8 cellular contexts compared by ENCODE assay signal in the genomic region with DNA sequence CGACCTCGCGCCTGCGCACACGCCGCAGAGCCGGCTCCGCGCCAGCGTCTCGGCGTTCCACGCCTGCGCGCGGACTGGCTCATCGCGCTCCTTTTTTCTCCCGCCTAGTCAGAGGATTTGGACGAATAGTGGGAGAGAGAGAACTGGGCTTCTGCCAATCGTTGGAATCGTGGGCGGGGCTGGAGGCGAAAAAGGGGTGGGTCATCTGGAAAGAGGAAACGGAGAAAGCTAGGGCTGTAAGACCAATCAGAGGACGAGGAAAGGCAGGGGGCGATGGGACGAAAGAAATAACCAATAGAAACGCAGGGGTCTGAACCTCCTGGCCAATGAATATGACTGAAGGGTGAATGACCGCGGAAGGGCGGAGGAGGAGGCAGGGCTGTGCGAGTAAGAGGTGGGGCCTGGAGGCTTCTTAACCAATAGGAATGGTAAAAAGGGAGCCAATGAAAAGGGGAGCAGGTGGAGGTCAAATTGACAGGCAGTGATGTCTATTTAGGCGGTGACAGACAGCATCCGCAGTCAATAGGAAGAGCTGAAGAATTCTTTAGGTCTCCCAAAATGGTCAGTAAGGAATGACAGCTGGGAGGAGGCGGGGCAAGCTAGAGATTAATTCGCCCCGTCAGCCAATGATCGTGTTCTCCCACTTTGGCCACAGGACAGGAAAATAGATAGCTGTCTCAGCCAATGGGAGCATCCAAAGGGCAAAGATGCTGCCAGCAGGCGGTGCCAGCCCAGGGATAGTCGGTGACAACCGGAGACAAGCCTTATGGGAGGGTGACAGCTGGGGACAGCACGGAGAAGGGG. TPM values are rescaled to one million over a fixed set of nuclear protein-coding genes. Genes with fewer than 3 reads are reported as not detected.
DNase-seq lines count a peak whose midpoint lies in the region; ATAC-seq lines count a peak whose summit lies in the region.

A gene with protein sequence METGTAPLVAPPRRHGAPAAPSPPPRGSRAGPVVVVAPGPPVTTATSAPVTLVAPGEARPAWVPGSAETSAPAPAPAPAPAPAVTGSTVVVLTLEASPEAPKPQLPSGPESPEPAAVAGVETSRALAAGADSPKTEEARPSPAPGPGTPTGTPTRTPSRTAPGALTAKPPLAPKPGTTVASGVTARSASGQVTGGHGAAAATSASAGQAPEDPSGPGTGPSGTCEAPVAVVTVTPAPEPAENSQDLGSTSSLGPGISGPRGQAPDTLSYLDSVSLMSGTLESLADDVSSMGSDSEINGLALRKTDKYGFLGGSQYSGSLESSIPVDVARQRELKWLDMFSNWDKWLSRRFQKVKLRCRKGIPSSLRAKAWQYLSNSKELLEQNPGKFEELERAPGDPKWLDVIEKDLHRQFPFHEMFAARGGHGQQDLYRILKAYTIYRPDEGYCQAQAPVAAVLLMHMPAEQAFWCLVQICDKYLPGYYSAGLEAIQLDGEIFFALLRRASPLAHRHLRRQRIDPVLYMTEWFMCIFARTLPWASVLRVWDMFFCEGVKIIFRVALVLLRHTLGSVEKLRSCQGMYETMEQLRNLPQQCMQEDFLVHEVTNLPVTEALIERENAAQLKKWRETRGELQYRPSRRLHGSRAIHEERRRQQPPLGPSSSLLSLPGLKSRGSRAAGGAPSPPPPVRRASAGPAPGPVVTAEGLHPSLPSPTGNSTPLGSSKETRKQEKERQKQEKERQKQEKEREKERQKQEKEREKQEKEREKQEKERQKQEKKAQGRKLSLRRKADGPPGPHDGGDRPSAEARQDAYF (minus strand): TSS at position 51 of the 804 bp plus-strand sequence. CDS start 311 bp downstream, outside the sequence.

- peaks cover 23% of the 10 kb centered on the region for H3K36me3 Mint-ChIP-seq in activated CD8-positive, alpha-beta memory T cell treated with anti-CD3 and anti-CD28 coated beads, Interleukin-2, amount 10 ng/mL, durations not matched to agents 7 days and 5 days
- H3K36me3 Mint-ChIP-seq in effector memory CD8-positive, alpha-beta T cell (ENCODE audit: insufficient read depth), result peaks cover 12% of the 10 kb centered on the region

- no peaks in the 10 kb centered on the region for H3K27me3 Mint-ChIP-seq in activated CD8-positive, alpha-beta memory T cell treated with anti-CD3 and anti-CD28 coated beads, Interleukin-2, amount 10 ng/mL, durations not matched to agents 7 days and 5 days
- no peaks in the 10 kb centered on the region for H3K27me3 Mint-ChIP-seq in effector memory CD8-positive, alpha-beta T cell

- peak; percentile 74 for ATAC-seq in GM21390 (IDR thresholded peaks at IDR 0.05; ENCODE audit: unreplicated experiment)
- ATAC-seq in activated CD8-positive, alpha-beta memory T cell treated with anti-CD3 and anti-CD28 coated beads, Interleukin-2, amount 10 ng/mL, durations not matched to agents 7 days and 5 days, result peak; percentile 84
- peak; percentile 81 for ATAC-seq in effector memory CD8-positive, alpha-beta T cell (replicated peaks)

- DNase-seq in CMK (ENCODE audit: low read depth) (peak; percentile 100), HUDEP-2 (lab: John Stamatoyannopoulos, UW; ENCODE audit: unreplicated experiment in 76 of 76) (peak in 75 of 76 experiments; percentile 50 to 100 (median 100)), NOMO-1 treated with dmso at 0.1 percent for 144 hours (lab: John Stamatoyannopoulos, UW; ENCODE audit: unreplicated experiment) (peak; percentile 100), lung microvascular endothelial cell (ENCODE audit: low read depth in 2 of 2) (peak; percentile 100)
- DNase-seq in activated CD8-positive, alpha-beta memory T cell treated with anti-CD3 and anti-CD28 coated beads, Interleukin-2, amount 10 ng/mL, durations not matched to agents 7 days and 5 days, result peak; percentile 100
- peak; percentile 98 to 99 (median 99) for DNase-seq in effector memory CD8-positive, alpha-beta T cell
- peak; percentile 91 to 99 (median 97) for DNase-seq in stimulated activated CD4-positive, alpha-beta T cell treated with anti-CD3 and anti-CD28 coated beads, TNF-alpha, amount 100 ng/mL, for 4 hours (ENCODE audit: low read depth in 3 of 3)

- CTCF ChIA-PET in activated CD8-positive, alpha-beta memory T cell treated with anti-CD3 and anti-CD28 coated beads, Interleukin-2, amount 10 ng/mL, durations not matched to agents 7 days and 5 days (lab: Charles Lee), result interaction anchor here (0.8 to 7.3 kb wide), 19 partner anchors 8 to 289 kb away, joined by 3 to 61 read pairs (median 5); partner anchors contain the start of genes CD2BP2, DCTPP1, FBRS and SEPTIN1

- H3K4me3 Mint-ChIP-seq in activated CD8-positive, alpha-beta memory T cell treated with anti-CD3 and anti-CD28 coated beads, Interleukin-2, amount 10 ng/mL, durations not matched to agents 7 days and 5 days, result peak within 1 kb of the TSS; percentile 95
- peak within 1 kb of the TSS; percentile 88 to 89 for H3K4me3 Mint-ChIP-seq in effector memory CD8-positive, alpha-beta T cell

- H3K4me1 Mint-ChIP-seq in activated CD8-positive, alpha-beta memory T cell treated with anti-CD3 and anti-CD28 coated beads, Interleukin-2, amount 10 ng/mL, durations not matched to agents 7 days and 5 days, result peaks cover 41% of the 10 kb centered on the region
- H3K4me1 Mint-ChIP-seq in effector memory CD8-positive, alpha-beta T cell (ENCODE audit: low read depth in 2 of 2), result peaks cover 42 to 46% of the 10 kb centered on the region in 2 donors

- H3K27ac Mint-ChIP-seq in activated CD8-positive, alpha-beta memory T cell treated with anti-CD3 and anti-CD28 coated beads, Interleukin-2, amount 10 ng/mL, durations not matched to agents 7 days and 5 days, result peak within 1 kb of the TSS; percentile 94
- peak within 1 kb of the TSS; percentile 92 to 93 for H3K27ac Mint-ChIP-seq in effector memory CD8-positive, alpha-beta T cell

- no peaks in the 10 kb centered on the region for H3K9me3 Mint-ChIP-seq in activated CD8-positive, alpha-beta memory T cell treated with anti-CD3 and anti-CD28 coated beads, Interleukin-2, amount 10 ng/mL, durations not matched to agents 7 days and 5 days (ENCODE audit: low read depth)
- no peaks in the 10 kb centered on the region for H3K9me3 Mint-ChIP-seq in effector memory CD8-positive, alpha-beta T cell

RNA-seq across cellular contexts. Expression of the gene that starts here (rescaled TPM):
- total RNA-seq in activated CD8-positive, alpha-beta memory T cell treated with anti-CD3 and anti-CD28 coated beads, Interleukin-2, amount 10 ng/mL, durations not matched to agents 7 days and 5 days, result 10 to 100 TPM; 84.1 to 87.3 TPM
- 16.6 and 22.4 TPM in 2 replicates for total RNA-seq in lung microvascular endothelial cell

Comparison
In these comparisons a context has a peak if more than half of its experiments do, and no peak if none do; other contexts are left out.
1. Peak in every context shown above with its lines: DNase-seq and ATAC-seq.